10 cellular contexts compared by ENCODE assay signal in the genomic region with DNA sequence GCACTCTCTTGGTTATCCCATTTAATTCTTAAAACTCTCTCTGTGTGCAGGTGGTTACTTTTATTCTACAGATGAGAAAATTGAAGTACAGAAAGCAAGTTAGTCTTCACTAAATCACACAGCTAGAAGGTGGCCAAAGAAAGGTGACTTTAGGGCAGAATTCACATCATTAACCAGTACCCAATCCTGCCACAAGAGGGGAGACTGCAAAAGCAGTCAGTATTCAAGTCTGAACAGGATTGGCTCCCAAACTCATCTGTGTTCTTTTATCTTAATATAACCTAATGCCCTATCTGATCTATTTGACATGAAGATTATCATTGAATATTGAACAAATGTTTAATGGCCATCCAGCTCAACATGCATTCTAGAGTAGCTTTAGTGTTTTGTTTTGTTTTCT.
DNase-seq lines count a peak whose midpoint lies in the region; ATAC-seq and TF ChIP-seq lines count a peak whose summit lies in the region.
"Had no signal": no experiment of that assay in that cellular context is flagged by ENCODE, and none has a peak within 500 bp of the region (broad histone marks: within the 10 kb centered on the region; RNA-seq: fewer than 3 reads in every experiment).

No MANE protein-coding gene starts in this region.

- no peaks in the 10 kb centered on the region for H3K36me3 ChIP-seq in OCI-LY3 (replicated peaks; ENCODE audit: low read depth, low read length)
- H3K36me3 ChIP-seq in right lobe of liver = no peaks in the 10 kb centered on the region
- no peaks in the 10 kb centered on the region for H3K36me3 ChIP-seq in left lung
- no peaks in the 10 kb centered on the region for H3K36me3 ChIP-seq in gastroesophageal sphincter

- TF ChIP-seq POLR2A in right lobe of liver (IDR thresholded peaks at IDR 0.05) (no peak), gastroesophageal sphincter (IDR thresholded peaks at IDR 0.05) (no peak)

- intact Hi-C loops in right lobe of liver (cut with DNase I) = no loop called here
- intact Hi-C loops in left lung (cut with DNase I) = no loop called here

- H2AFZ ChIP-seq in OCI-LY3 (ENCODE audit: low read depth, low read length) = no peak overlapping the region

- H3K9me3 ChIP-seq in OCI-LY3 (ENCODE audit: insufficient read depth, low read length) = no peaks in the 10 kb centered on the region
- no peaks in the 10 kb centered on the region for H3K9me3 ChIP-seq in right lobe of liver
- H3K9me3 ChIP-seq in left lung = no peaks in the 10 kb centered on the region
- no peaks in the 10 kb centered on the region for H3K9me3 ChIP-seq in gastroesophageal sphincter

- H3K9ac ChIP-seq in OCI-LY3 (ENCODE audit: low read length) = no peak overlapping the region
- H3K9ac ChIP-seq: KMS-11 had no signal

- H3K4me1 ChIP-seq in OCI-LY3 (ENCODE audit: low read length) (peaks cover 28% of the 10 kb centered on the region), right lobe of liver (no peaks in the 10 kb centered on the region), left lung (no peaks in the 10 kb centered on the region), gastroesophageal sphincter (peaks cover 0 to 11% (median 5%) of the 10 kb centered on the region in 3 donors)

- DNase-seq in right lobe of liver (no peak), left lung (no peak), KBM-7 (no peak)
- DNase-seq: stimulated activated CD4-positive, alpha-beta T cell treated with anti-CD3 and anti-CD28 coated beads, Interleukin-4, amount 100 ng/mL, for 24 hours had no signal

- no peak overlapping the region for H3K4me3 ChIP-seq in OCI-LY3 (ENCODE audit: low read length)
- no peak overlapping the region for H3K4me3 ChIP-seq in right lobe of liver
- no peak overlapping the region for H3K4me3 ChIP-seq in left lung
- H3K4me3 ChIP-seq in gastroesophageal sphincter = no peak overlapping the region

- H3K79me2 ChIP-seq in OCI-LY3 (ENCODE audit: low read length) = no peaks in the 10 kb centered on the region

- no peak overlapping the region for H3K27ac ChIP-seq in OCI-LY3 (ENCODE audit: low read length)
- no peak overlapping the region for H3K27ac ChIP-seq in right lobe of liver
- H3K27ac ChIP-seq in left lung = no peak overlapping the region
- no peak overlapping the region for H3K27ac ChIP-seq in gastroesophageal sphincter
- H3K27ac ChIP-seq: KMS-11 had no signal

- in situ Hi-C loops in KBM-7 (cut with MboI; ENCODE audit: low pct_unique_long_range_greater_than_20kb, low sequenced_read_pairs) = no loop called here

- TF ChIP-seq CTCF in OCI-LY3 (IDR thresholded peaks at IDR 0.05; ENCODE audit: low read depth, low read length) = peak; percentile 67
- peak; percentile 34 to 49 (median 40) for TF ChIP-seq CTCF in right lobe of liver (IDR thresholded peaks at IDR 0.05)
- TF ChIP-seq CTCF in left lung (IDR thresholded peaks at IDR 0.05) = peak in 1 of 2 donors; percentile 27
- peak in 1 of 4 experiments; percentile 26 for TF ChIP-seq CTCF in gastroesophageal sphincter (IDR thresholded peaks at IDR 0.05)

- ATAC-seq in GM18861 (IDR thresholded peaks at IDR 0.05; ENCODE audit: unreplicated experiment) (peak; percentile 89), HG02759 (IDR thresholded peaks at IDR 0.05; ENCODE audit: unreplicated experiment) (peak; percentile 89), right lobe of liver (peak; percentile 67 to 87 (median 78)), HG03175 (IDR thresholded peaks at IDR 0.05; ENCODE audit: unreplicated experiment) (no peak), left lung (no peak), gastroesophageal sphincter (no peak)

- H3K27me3 ChIP-seq in OCI-LY3 (ENCODE audit: low read depth, low read length) = no peaks in the 10 kb centered on the region
- no peaks in the 10 kb centered on the region for H3K27me3 ChIP-seq in right lobe of liver
- H3K27me3 ChIP-seq in left lung = no peaks in the 10 kb centered on the region
- H3K27me3 ChIP-seq in gastroesophageal sphincter = no peaks in the 10 kb centered on the region

- no peak overlapping the region for H3K4me2 ChIP-seq in OCI-LY3 (ENCODE audit: low read length)
- H3K4me2 ChIP-seq: KMS-11 had no signal

- no peaks in the 10 kb centered on the region for H4K20me1 ChIP-seq in OCI-LY3 (ENCODE audit: insufficient read depth, low read length)

- no peak for TF ChIP-seq EP300 in gastroesophageal sphincter (IDR thresholded peaks at IDR 0.05)

Comparison
In these comparisons a context has a peak if more than half of its experiments do, and no peak if none do; other contexts are left out.
1. ATAC-seq: peak in GM18861 (single experiment), HG02759 (single experiment) and right lobe of liver (4 of 4); none in HG03175 (single experiment), left lung (single experiment) and gastroesophageal sphincter (single experiment).